Comparison of ENCODE assay signal across 1 cellular context in the genomic region with DNA sequence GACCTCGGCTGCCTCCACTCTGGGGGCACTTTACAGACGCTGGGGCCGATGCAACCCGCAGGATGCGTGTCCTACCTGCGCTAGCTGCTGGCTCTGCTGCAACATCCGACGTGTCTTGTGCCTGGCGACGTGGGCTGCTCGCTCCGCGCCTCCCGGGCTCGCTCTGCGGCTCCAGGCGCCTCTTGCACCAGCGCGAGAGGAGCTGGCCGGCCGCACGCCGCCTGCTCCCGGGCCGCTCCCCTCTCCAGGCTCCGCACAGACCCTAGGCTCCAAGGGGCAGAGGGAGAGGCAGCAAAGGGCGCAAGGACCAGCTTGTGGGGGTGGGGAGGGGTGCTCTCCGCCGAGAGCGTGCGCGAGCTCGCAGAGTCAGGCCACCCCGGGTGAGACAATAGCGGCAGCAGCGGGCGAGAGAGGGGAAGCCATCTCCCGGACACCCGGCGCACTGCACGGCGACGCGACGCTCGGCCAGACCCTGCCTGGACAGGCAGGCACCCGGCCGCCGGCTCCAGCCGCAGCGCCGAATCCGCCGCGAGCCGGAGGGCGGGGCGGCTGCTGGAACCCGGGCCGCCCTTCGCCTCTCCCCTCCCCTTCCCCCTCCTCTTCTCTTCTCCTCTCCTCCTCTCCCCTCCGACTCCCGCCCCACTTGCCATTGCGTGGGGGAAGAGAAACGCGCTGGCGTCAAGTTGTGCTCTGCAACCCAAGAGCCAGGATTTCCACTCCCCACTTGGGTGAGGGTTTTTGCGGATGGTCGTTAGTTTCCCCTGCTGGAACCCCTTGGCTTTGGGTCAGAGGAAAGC.
TF ChIP-seq lines count a peak whose summit lies in the region.

A gene with protein sequence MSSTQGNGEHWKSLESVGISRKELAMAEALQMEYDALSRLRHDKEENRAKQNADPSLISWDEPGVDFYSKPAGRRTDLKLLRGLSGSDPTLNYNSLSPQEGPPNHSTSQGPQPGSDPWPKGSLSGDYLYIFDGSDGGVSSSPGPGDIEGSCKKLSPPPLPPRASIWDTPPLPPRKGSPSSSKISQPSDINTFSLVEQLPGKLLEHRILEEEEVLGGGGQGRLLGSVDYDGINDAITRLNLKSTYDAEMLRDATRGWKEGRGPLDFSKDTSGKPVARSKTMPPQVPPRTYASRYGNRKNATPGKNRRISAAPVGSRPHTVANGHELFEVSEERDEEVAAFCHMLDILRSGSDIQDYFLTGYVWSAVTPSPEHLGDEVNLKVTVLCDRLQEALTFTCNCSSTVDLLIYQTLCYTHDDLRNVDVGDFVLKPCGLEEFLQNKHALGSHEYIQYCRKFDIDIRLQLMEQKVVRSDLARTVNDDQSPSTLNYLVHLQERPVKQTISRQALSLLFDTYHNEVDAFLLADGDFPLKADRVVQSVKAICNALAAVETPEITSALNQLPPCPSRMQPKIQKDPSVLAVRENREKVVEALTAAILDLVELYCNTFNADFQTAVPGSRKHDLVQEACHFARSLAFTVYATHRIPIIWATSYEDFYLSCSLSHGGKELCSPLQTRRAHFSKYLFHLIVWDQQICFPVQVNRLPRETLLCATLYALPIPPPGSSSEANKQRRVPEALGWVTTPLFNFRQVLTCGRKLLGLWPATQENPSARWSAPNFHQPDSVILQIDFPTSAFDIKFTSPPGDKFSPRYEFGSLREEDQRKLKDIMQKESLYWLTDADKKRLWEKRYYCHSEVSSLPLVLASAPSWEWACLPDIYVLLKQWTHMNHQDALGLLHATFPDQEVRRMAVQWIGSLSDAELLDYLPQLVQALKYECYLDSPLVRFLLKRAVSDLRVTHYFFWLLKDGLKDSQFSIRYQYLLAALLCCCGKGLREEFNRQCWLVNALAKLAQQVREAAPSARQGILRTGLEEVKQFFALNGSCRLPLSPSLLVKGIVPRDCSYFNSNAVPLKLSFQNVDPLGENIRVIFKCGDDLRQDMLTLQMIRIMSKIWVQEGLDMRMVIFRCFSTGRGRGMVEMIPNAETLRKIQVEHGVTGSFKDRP (N-terminal part only) (minus strand): TSS at position 525 of the 797 bp plus-strand sequence. CDS start 25,003 bp downstream, outside the sequence.

TF ChIP-seq in HepG2, 621 proteins besides CTCF, POLR2A, EP300 and RAD21 (continued from another document and continues in another):
- TF ChIP-seq ARID2 (CRISPR knock-in tag; IDR thresholded peaks at IDR 0.05; ENCODE audit: borderline replicate concordance) = 0 out of 2 replicates have a peak, but pooled peaks have one; percentile 33
- no peak for TF ChIP-seq SOX6 (IDR thresholded peaks at IDR 0.05)
- peak; percentile 85 for TF ChIP-seq SOX6 (CRISPR knock-in tag; IDR thresholded peaks at IDR 0.05)
- TF ChIP-seq, protein P1, sequence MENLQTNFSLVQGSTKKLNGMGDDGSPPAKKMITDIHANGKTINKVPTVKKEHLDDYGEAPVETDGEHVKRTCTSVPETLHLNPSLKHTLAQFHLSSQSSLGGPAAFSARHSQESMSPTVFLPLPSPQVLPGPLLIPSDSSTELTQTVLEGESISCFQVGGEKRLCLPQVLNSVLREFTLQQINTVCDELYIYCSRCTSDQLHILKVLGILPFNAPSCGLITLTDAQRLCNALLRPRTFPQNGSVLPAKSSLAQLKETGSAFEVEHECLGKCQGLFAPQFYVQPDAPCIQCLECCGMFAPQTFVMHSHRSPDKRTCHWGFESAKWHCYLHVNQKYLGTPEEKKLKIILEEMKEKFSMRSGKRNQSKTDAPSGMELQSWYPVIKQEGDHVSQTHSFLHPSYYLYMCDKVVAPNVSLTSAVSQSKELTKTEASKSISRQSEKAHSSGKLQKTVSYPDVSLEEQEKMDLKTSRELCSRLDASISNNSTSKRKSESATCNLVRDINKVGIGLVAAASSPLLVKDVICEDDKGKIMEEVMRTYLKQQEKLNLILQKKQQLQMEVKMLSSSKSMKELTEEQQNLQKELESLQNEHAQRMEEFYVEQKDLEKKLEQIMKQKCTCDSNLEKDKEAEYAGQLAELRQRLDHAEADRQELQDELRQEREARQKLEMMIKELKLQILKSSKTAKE (CRISPR knock-in tag; IDR thresholded peaks at IDR 0.05; ENCODE audit: borderline replicate concordance) = peak; percentile 72; the same call in 1 of the 2 replicates
- TF ChIP-seq, protein P2, sequence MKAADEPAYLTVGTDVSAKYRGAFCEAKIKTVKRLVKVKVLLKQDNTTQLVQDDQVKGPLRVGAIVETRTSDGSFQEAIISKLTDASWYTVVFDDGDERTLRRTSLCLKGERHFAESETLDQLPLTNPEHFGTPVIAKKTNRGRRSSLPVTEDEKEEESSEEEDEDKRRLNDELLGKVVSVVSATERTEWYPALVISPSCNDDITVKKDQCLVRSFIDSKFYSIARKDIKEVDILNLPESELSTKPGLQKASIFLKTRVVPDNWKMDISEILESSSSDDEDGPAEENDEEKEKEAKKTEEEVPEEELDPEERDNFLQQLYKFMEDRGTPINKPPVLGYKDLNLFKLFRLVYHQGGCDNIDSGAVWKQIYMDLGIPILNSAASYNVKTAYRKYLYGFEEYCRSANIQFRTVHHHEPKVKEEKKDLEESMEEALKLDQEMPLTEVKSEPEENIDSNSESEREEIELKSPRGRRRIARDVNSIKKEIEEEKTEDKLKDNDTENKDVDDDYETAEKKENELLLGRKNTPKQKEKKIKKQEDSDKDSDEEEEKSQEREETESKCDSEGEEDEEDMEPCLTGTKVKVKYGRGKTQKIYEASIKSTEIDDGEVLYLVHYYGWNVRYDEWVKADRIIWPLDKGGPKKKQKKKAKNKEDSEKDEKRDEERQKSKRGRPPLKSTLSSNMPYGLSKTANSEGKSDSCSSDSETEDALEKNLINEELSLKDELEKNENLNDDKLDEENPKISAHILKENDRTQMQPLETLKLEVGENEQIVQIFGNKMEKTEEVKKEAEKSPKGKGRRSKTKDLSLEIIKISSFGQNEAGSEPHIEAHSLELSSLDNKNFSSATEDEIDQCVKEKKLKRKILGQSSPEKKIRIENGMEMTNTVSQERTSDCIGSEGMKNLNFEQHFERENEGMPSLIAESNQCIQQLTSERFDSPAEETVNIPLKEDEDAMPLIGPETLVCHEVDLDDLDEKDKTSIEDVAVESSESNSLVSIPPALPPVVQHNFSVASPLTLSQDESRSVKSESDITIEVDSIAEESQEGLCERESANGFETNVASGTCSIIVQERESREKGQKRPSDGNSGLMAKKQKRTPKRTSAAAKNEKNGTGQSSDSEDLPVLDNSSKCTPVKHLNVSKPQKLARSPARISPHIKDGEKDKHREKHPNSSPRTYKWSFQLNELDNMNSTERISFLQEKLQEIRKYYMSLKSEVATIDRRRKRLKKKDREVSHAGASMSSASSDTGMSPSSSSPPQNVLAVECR (CRISPR knock-in tag; IDR thresholded peaks at IDR 0.05; ENCODE audit: borderline replicate concordance) = peak; percentile 42; the same call in 1 of the 2 replicates
- TF ChIP-seq ZNF264 (CRISPR knock-in tag; IDR thresholded peaks at IDR 0.05) = 0 out of 2 replicates have a peak, but pooled peaks have one; percentile 36
- TF ChIP-seq KDM2A (CRISPR knock-in tag; IDR thresholded peaks at IDR 0.05; ENCODE audit: borderline replicate concordance, low read depth) = peak; percentile 56
- 0 out of 2 replicates have a peak, but pooled peaks have one; percentile 48 for TF ChIP-seq HES4 (CRISPR knock-in tag; IDR thresholded peaks at IDR 0.05; ENCODE audit: borderline replicate concordance)
- TF ChIP-seq, protein P3, sequence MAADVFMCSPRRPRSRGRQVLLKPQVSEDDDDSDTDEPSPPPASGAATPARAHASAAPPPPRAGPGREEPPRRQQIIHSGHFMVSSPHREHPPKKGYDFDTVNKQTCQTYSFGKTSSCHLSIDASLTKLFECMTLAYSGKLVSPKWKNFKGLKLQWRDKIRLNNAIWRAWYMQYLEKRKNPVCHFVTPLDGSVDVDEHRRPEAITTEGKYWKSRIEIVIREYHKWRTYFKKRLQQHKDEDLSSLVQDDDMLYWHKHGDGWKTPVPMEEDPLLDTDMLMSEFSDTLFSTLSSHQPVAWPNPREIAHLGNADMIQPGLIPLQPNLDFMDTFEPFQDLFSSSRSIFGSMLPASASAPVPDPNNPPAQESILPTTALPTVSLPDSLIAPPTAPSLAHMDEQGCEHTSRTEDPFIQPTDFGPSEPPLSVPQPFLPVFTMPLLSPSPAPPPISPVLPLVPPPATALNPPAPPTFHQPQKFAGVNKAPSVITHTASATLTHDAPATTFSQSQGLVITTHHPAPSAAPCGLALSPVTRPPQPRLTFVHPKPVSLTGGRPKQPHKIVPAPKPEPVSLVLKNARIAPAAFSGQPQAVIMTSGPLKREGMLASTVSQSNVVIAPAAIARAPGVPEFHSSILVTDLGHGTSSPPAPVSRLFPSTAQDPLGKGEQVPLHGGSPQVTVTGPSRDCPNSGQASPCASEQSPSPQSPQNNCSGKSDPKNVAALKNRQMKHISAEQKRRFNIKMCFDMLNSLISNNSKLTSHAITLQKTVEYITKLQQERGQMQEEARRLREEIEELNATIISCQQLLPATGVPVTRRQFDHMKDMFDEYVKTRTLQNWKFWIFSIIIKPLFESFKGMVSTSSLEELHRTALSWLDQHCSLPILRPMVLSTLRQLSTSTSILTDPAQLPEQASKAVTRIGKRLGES (CRISPR knock-in tag; IDR thresholded peaks at IDR 0.05; ENCODE audit: borderline replicate concordance) = 0 out of 2 replicates have a peak, but pooled peaks have one; percentile 11
- TF ChIP-seq, protein P4, sequence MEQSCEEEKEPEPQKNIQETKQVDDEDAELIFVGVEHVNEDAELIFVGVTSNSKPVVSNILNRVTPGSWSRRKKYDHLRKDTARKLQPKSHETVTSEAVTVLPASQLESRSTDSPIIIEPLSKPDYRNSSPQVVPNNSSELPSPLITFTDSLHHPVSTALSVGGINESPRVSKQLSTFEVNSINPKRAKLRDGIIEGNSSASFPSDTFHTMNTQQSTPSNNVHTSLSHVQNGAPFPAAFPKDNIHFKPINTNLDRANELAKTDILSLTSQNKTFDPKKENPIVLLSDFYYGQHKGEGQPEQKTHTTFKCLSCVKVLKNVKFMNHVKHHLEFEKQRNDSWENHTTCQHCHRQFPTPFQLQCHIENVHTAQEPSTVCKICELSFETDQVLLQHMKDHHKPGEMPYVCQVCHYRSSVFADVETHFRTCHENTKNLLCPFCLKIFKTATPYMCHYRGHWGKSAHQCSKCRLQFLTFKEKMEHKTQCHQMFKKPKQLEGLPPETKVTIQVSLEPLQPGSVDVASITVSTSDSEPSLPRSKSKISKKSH (CRISPR knock-in tag; IDR thresholded peaks at IDR 0.05; ENCODE audit: borderline replicate concordance) = peak; percentile 84; the same call in 1 of the 2 replicates
- TF ChIP-seq ZNF674 (CRISPR knock-in tag; IDR thresholded peaks at IDR 0.05; ENCODE audit: low read depth) = no peak
- TF ChIP-seq, protein P5, sequence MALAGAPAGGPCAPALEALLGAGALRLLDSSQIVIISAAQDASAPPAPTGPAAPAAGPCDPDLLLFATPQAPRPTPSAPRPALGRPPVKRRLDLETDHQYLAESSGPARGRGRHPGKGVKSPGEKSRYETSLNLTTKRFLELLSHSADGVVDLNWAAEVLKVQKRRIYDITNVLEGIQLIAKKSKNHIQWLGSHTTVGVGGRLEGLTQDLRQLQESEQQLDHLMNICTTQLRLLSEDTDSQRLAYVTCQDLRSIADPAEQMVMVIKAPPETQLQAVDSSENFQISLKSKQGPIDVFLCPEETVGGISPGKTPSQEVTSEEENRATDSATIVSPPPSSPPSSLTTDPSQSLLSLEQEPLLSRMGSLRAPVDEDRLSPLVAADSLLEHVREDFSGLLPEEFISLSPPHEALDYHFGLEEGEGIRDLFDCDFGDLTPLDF (CRISPR knock-in tag; IDR thresholded peaks at IDR 0.05) = peak; percentile 20; the same call in 1 of the 2 replicates
- peak; percentile 36; the same call in 1 of the 2 replicates for TF ChIP-seq ZNF891 (CRISPR knock-in tag; IDR thresholded peaks at IDR 0.05)
- peak; percentile 57; the same call in 1 of the 2 replicates for TF ChIP-seq ZC3H13 (CRISPR knock-in tag; IDR thresholded peaks at IDR 0.05)
- no peak; the same call in 1 of the 2 replicates for TF ChIP-seq ZNF552 (CRISPR knock-in tag; IDR thresholded peaks at IDR 0.05; ENCODE audit: borderline replicate concordance)
- 0 out of 2 replicates have a peak, but pooled peaks have one; percentile 14 for TF ChIP-seq TBX3 (IDR thresholded peaks at IDR 0.05; ENCODE audit: borderline replicate concordance)
- no peak; the same call in 1 of the 2 replicates for TF ChIP-seq ZNF138 (CRISPR knock-in tag; IDR thresholded peaks at IDR 0.05; ENCODE audit: low read depth)
- TF ChIP-seq, protein P6, sequence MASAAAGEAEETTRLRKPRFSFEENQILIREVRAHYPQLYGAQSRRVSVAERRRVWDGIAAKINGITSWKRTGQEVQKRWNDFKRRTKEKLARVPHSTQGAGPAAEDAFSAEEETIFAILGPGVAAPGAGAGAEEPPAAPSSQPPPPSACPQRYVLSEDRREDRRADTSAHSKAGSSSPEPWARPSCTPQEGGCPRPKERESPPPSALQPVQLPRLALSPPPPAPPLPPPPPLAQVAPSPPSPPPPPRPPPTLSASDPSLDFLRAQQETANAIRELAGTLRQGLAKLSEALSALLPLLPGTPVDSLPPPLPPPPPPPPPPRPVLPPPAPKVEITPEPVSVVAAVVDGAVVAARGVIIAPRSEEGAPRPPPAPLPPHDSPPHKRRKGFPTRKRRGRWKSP (CRISPR knock-in tag; IDR thresholded peaks at IDR 0.05) = peak; percentile 81
- no peak for TF ChIP-seq POLR2AphosphoS2 (IDR thresholded peaks at IDR 0.05; ENCODE audit: low read depth, low read length)
- TF ChIP-seq CAMTA2 (CRISPR knock-in tag; IDR thresholded peaks at IDR 0.05; ENCODE audit: borderline replicate concordance) = peak; percentile 88; the same call in 1 of the 2 replicates
- TF ChIP-seq, protein P7, sequence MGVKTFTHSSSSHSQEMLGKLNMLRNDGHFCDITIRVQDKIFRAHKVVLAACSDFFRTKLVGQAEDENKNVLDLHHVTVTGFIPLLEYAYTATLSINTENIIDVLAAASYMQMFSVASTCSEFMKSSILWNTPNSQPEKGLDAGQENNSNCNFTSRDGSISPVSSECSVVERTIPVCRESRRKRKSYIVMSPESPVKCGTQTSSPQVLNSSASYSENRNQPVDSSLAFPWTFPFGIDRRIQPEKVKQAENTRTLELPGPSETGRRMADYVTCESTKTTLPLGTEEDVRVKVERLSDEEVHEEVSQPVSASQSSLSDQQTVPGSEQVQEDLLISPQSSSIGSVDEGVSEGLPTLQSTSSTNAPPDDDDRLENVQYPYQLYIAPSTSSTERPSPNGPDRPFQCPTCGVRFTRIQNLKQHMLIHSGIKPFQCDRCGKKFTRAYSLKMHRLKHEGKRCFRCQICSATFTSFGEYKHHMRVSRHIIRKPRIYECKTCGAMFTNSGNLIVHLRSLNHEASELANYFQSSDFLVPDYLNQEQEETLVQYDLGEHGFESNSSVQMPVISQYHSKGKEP (CRISPR knock-in tag; IDR thresholded peaks at IDR 0.05) = no peak; the same call in 1 of the 2 replicates
- TF ChIP-seq, protein P8, sequence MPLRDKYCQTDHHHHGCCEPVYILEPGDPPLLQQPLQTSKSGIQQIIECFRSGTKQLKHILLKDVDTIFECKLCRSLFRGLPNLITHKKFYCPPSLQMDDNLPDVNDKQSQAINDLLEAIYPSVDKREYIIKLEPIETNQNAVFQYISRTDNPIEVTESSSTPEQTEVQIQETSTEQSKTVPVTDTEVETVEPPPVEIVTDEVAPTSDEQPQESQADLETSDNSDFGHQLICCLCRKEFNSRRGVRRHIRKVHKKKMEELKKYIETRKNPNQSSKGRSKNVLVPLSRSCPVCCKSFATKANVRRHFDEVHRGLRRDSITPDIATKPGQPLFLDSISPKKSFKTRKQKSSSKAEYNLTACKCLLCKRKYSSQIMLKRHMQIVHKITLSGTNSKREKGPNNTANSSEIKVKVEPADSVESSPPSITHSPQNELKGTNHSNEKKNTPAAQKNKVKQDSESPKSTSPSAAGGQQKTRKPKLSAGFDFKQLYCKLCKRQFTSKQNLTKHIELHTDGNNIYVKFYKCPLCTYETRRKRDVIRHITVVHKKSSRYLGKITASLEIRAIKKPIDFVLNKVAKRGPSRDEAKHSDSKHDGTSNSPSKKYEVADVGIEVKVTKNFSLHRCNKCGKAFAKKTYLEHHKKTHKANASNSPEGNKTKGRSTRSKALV (CRISPR knock-in tag; IDR thresholded peaks at IDR 0.05) = peak; percentile 92
- TF ChIP-seq ZNF841 (CRISPR knock-in tag; IDR thresholded peaks at IDR 0.05; ENCODE audit: borderline replicate concordance) = 0 out of 2 replicates have a peak, but pooled peaks have one; percentile 24
- peak; percentile 81 for TF ChIP-seq HOXA3 (CRISPR knock-in tag; IDR thresholded peaks at IDR 0.05)
- TF ChIP-seq ZSCAN25 (CRISPR knock-in tag; IDR thresholded peaks at IDR 0.05) = peak; percentile 95
- peak; percentile 75 for TF ChIP-seq MYC (CRISPR knock-in tag; IDR thresholded peaks at IDR 0.05; ENCODE audit: borderline replicate concordance)
